ENCODE assay signal across 12 cellular contexts in the genomic region with DNA sequence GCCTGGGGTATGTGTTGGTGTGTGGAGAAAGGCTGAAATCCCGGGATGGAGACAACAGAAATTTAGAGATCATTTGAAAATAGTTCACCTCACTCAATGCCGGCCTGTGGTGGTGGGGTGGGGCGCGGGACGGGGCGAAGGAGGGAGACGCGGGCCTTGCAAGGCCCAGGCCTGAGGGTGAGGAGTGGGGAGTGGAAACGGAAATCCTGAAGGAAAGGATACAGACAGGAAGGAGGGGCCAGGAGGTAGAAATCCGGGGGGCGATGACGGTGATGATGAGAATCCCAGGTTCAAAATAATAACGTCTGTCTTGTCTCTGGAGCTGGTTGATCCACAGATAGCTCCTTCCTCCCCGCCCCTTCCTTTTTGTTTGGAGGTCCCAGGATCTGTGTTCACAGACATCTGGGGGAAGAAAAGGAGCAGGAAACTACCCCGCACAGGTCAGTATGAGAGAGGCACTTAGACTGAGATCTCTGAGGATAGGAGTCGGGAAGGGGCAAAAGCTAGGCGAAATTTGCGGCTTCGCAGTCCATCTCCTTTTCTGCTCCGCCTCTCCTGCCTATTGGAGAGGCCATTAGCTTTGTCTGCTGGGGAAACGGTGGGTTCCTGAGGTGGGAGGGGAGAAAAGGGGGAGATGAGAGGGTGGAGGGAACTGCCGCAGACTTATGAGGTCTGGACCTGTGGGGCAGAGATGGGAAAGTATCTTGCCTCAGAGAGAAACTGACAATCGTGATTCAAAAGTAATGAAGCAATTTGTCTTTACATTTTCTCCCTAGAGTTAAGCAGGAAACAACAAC. TPM values are rescaled to one million over a fixed set of nuclear protein-coding genes. Genes with fewer than 3 reads are reported as not detected.
DNase-seq lines count a peak whose midpoint lies in the region; ATAC-seq and TF ChIP-seq lines count a peak whose summit lies in the region.
"Had no signal": no experiment of that assay in that cellular context is flagged by ENCODE, and none has a peak within 500 bp of the region (broad histone marks: within the 10 kb centered on the region; RNA-seq: fewer than 3 reads in every experiment).

No MANE protein-coding gene starts in this region.

- H3K27ac Mint-ChIP-seq in stimulated activated naive CD8-positive, alpha-beta T cell treated with anti-CD3 and anti-CD28 coated beads, Interleukin-15, amount 100 ng/mL, for 72 hours, result peak overlapping the region; percentile 13 to 50

- H3K27me3 ChIP-seq in neuron (ENCODE audit: insufficient read depth, low read length), result peaks cover 10% of the 10 kb centered on the region
- no peaks in the 10 kb centered on the region for H3K27me3 ChIP-seq in aorta (ENCODE audit: control insufficient read depth in 1 of 2, insufficient read depth in 2 of 2, low read length in 1 of 2)
- no peaks in the 10 kb centered on the region for H3K27me3 ChIP-seq in right lobe of liver

- no peaks in the 10 kb centered on the region for H3K9me3 ChIP-seq in neuron (ENCODE audit: low read length)
- no peaks in the 10 kb centered on the region for H3K9me3 ChIP-seq in aorta (ENCODE audit: control insufficient read depth, low read length)
- no peaks in the 10 kb centered on the region for H3K9me3 ChIP-seq in right lobe of liver
- H3K9me3 ChIP-seq: BLaER1 had no signal

- TF ChIP-seq CTCF in foreskin fibroblast (IDR thresholded peaks at IDR 0.05; ENCODE audit: low read depth, low read length) (no peak), right lobe of liver (IDR thresholded peaks at IDR 0.05) (no peak)

- H3K27ac ChIP-seq in aorta (ENCODE audit: low read depth in 1 of 2, low read length in 2 of 2) (no peak overlapping the region), right lobe of liver (no peak overlapping the region)
- H3K27ac ChIP-seq: BLaER1, KMS-11 had no signal

- H3K36me3 ChIP-seq in neuron (ENCODE audit: insufficient read depth, low read length) (peaks cover 4% of the 10 kb centered on the region), aorta (ENCODE audit: control insufficient read depth in 1 of 2, insufficient read depth in 2 of 2, low read length in 1 of 2) (no peaks in the 10 kb centered on the region), right lobe of liver (no peaks in the 10 kb centered on the region)
- H3K36me3 ChIP-seq: BLaER1 had no signal

- H3K4me1 ChIP-seq in neuron (ENCODE audit: insufficient read depth, low read length) (peaks cover 6% of the 10 kb centered on the region), aorta (ENCODE audit: control insufficient read depth in 1 of 2, insufficient read depth in 2 of 2, low read length in 2 of 2) (no peaks in the 10 kb centered on the region), right lobe of liver (no peaks in the 10 kb centered on the region)

- WGBS in aorta, 2 donors, result 21 to 28% methylated on average over 23 of the region's 23 CpGs
- WGBS in right lobe of liver (ENCODE audit: insufficient coverage, low coverage, low lambda C conversion rate, missing lambda C conversion rate), result 33% methylated on average over 23 of the region's 23 CpGs

- no peaks in the 10 kb centered on the region for H3K9me3 Mint-ChIP-seq in stimulated activated naive CD8-positive, alpha-beta T cell treated with anti-CD3 and anti-CD28 coated beads, Interleukin-15, amount 100 ng/mL, for 72 hours

- DNase-seq in stimulated activated naive CD8-positive, alpha-beta T cell treated with anti-CD3 and anti-CD28 coated beads, Interleukin-15, amount 100 ng/mL, for 72 hours, result no peak
- no peak for DNase-seq in stimulated activated naive CD8-positive, alpha-beta T cell treated with anti-CD3 and anti-CD28 coated beads, Interleukin-15, Interleukin-2, amounts not matched to agents 100 U/mL and 50 U/mL, for 24 hours
- DNase-seq in foreskin fibroblast (peak in 1 of 2 donors; percentile 32), aorta (no peak), right lobe of liver (no peak)
- DNase-seq in stimulated activated CD4-positive, alpha-beta T cell treated with anti-CD3 and anti-CD28 coated beads, Interleukin-4, amount 100 ng/mL, for 24 hours, result no peak
- DNase-seq: activated CD4-positive, CD25-positive, alpha-beta regulatory T cell treated with anti-CD3 and anti-CD28 coated beads, Interleukin-2, amount 50 U/mL, for 72 hours had no signal

- peak overlapping the region in 1 of 2 donors; percentile 43 for H3K4me3 Mint-ChIP-seq in stimulated activated naive CD8-positive, alpha-beta T cell treated with anti-CD3 and anti-CD28 coated beads, Interleukin-15, amount 100 ng/mL, for 72 hours

- ATAC-seq in stimulated activated naive CD8-positive, alpha-beta T cell treated with anti-CD3 and anti-CD28 coated beads, Interleukin-15, amount 100 ng/mL, for 72 hours, result no peak
- ATAC-seq in stimulated activated naive CD8-positive, alpha-beta T cell treated with anti-CD3 and anti-CD28 coated beads, Interleukin-15, Interleukin-2, amounts not matched to agents 100 U/mL and 50 U/mL, for 24 hours, result no peak
- ATAC-seq in aorta (ENCODE audit: low FRiP score) (peak; percentile 75), GM19351 (IDR thresholded peaks at IDR 0.05; ENCODE audit: unreplicated experiment) (no peak), right lobe of liver (no peak)

- H3K4me3 ChIP-seq in foreskin fibroblast (ENCODE audit: low read depth in 1 of 2, low read length in 2 of 2) (peak overlapping the region; percentile 52 to 66), neuron (ENCODE audit: low read length) (peak overlapping the region; percentile 69), aorta (ENCODE audit: low read length in 2 of 2) (peak overlapping the region in 1 of 2 donors; percentile 10), right lobe of liver (no peak overlapping the region)
- H3K4me3 ChIP-seq: BLaER1 had no signal

- no peak overlapping the region for H2AFZ ChIP-seq in neuron (ENCODE audit: low read depth, low read length)

- peaks cover 36% of the 10 kb centered on the region for H3K27me3 Mint-ChIP-seq in stimulated activated naive CD8-positive, alpha-beta T cell treated with anti-CD3 and anti-CD28 coated beads, Interleukin-15, amount 100 ng/mL, for 72 hours

- TF ChIP-seq POLR2A in right lobe of liver (IDR thresholded peaks at IDR 0.05), result no peak

- H3K4me1 Mint-ChIP-seq in stimulated activated naive CD8-positive, alpha-beta T cell treated with anti-CD3 and anti-CD28 coated beads, Interleukin-15, amount 100 ng/mL, for 72 hours, result no peaks in the 10 kb centered on the region

- intact Hi-C loops in aorta (cut with DNase I) (loop anchor here in 1 of 2 donors (10.0 kb wide), 1 partner anchor 116 kb away; a partner anchor contains a TSS), right lobe of liver (cut with DNase I) (no loop called here)

RNA-seq across cellular contexts. Expression of a gene that starts 0.8 kb away (rescaled TPM):
- total RNA-seq in aorta (10 to 100 TPM in 1 of 2 donors, 1 to 10 TPM in 1; 8.4 to 12.7 TPM), right lobe of liver (1 to 10 TPM in 1 of 6 experiments, under 1 TPM in 2, not detected in 3; 0.34 to 1.2 (median 0.62) TPM)
- polyA plus RNA-seq in aorta, result 10 to 100 TPM in 1 of 2 donors, 1 to 10 TPM in 1; 6.7 to 21.9 TPM

RNA-seq across cellular contexts. Expression of a gene that starts 20.0 kb away (rescaled TPM):
- total RNA-seq in aorta (1 to 10 TPM; 2.3 to 4.7 TPM), right lobe of liver (1 to 10 TPM in 3 of 6 experiments, not detected in 3; 1.9 to 2.1 (median 2.1) TPM)
- polyA plus RNA-seq in aorta, result 10 to 100 TPM in 1 of 2 donors, 1 to 10 TPM in 1; 2.6 to 13.4 TPM

RNA-seq across cellular contexts. Expression of a gene that starts 25.5 kb away (rescaled TPM):
- total RNA-seq in aorta, result 10 to 100 TPM; 53.2 to 55.3 TPM
- 100 to 1,000 TPM; 178 to 199 TPM for polyA plus RNA-seq in aorta
- total RNA-seq in right lobe of liver, result 10 to 100 TPM in 3 of 6 experiments, 1 to 10 TPM in 3; 2.5 to 14.3 (median 9.1) TPM

RNA-seq across cellular contexts. Expression of a gene that starts 45.5 kb away (rescaled TPM):
- total RNA-seq in aorta (10 to 100 TPM; 64.8 to 83.7 TPM), right lobe of liver (10 to 100 TPM; 19.9 to 40.1 (median 35.6) TPM)
- 100 to 1,000 TPM; 201 to 237 TPM for polyA plus RNA-seq in aorta

RNA-seq across cellular contexts. Expression of a gene that starts 54.2 kb away (rescaled TPM):
- total RNA-seq in aorta, result 1 to 10 TPM; 1.6 to 1.8 TPM
- polyA plus RNA-seq in aorta, result 10 to 100 TPM in 1 of 2 donors, under 1 TPM in 1; 0.28 to 11.5 TPM
- not detected for total RNA-seq in right lobe of liver
- total RNA-seq: lower leg skin had no signal

Comparison
In these comparisons a context has a peak if more than half of its experiments do, and no peak if none do; other contexts are left out.
1. H3K4me3 ChIP-seq: peak in foreskin fibroblast (2 of 2) and neuron (single experiment); none in right lobe of liver (0 of 3).
2. RNA of a gene that starts 0.8 kb away (total RNA-seq): 8.4 to 12.7 TPM in aorta; 0.34 to 1.2 TPM in right lobe of liver; every median in the first group is over 4 times any median in the second.